28 cellular contexts compared by ENCODE assay signal in genomic region chr11:100800202-100800601, GRCh38.
"Had no signal": no experiment of that assay in that cellular context is flagged by ENCODE, and none has a peak within 500 bp of the region (broad histone marks: within the 10 kb centered on the region; RNA-seq: fewer than 3 reads in every experiment).

No MANE protein-coding gene starts in this region.

- H3K9me3 ChIP-seq: ascending aorta, breast epithelium, colonic mucosa had no signal

- H3K4me1 ChIP-seq: ascending aorta, breast epithelium, colonic mucosa had no signal

- H3K36me3 ChIP-seq: ascending aorta, breast epithelium, colonic mucosa had no signal

- DNase-seq: activated CD4-positive, alpha-beta memory T cell treated with anti-CD3 and anti-CD28 coated beads for 36 hours; activated CD4-positive, alpha-beta T cell treated with anti-CD3 and anti-CD28 coated beads for 36 hours; activated CD4-positive, alpha-beta T cell treated with anti-CD3 and anti-CD28 coated beads, Interleukin-2, amount 10 ng/mL, durations not matched to agents 24 days and 14 days; activated CD4-positive, CD25-positive, alpha-beta regulatory T cell; activated CD4-positive, CD25-positive, alpha-beta regulatory T cell treated with anti-CD3 and anti-CD28 coated beads, Interleukin-2, amount 50 U/mL, for 72 hours; activated CD8-positive, alpha-beta memory T cell treated with anti-CD3 and anti-CD28 coated beads, Interleukin-2, amount 10 ng/mL, durations not matched to agents 7 days and 5 days; activated CD8-positive, alpha-beta memory T cell treated with anti-CD3 and anti-CD28 coated beads, Interleukin-2, amount 50 U/mL, for 4 hours; activated CD8-positive, alpha-beta T cell treated with anti-CD3 and anti-CD28 coated beads, Interleukin-2, amount 10 ng/mL, durations not matched to agents 7 days and 5 days; activated effector memory CD4-positive, alpha-beta T cell treated with anti-CD3 and anti-CD28 coated beads, Interleukin-2, amount 50 U/mL, for 16 hours; activated naive CD4-positive, alpha-beta T cell treated with anti-CD3 and anti-CD28 coated beads for 36 hours; activated T-cell treated with anti-CD3 and anti-CD28 coated beads, Interleukin-2, amount 50 U/mL, for 1 hour; activated T-cell treated with anti-CD3 and anti-CD28 coated beads, Interleukin-2, amount 50 U/mL, for 48 hours; amygdala; central memory CD4-positive, alpha-beta T cell; cerebellar nuclear complex; colonic mucosa; effector memory CD4-positive, alpha-beta T cell; endodermal cell; foreskin fibroblast; head of caudate nucleus; hippocampal formation; T-helper 1 cell; T-helper 17 cell; T1000 had no signal

- FAIRE-seq: frontal cortex had no signal

- H3K27ac ChIP-seq: ascending aorta, breast epithelium, cardiac muscle cell, colonic mucosa had no signal

- H3K4me3 ChIP-seq: ascending aorta, breast epithelium, cardiac muscle cell, colonic mucosa had no signal

- H3K27me3 ChIP-seq: ascending aorta, breast epithelium, cardiac muscle cell, colonic mucosa had no signal
